Comparison of ENCODE assay signal across 8 cellular contexts in the genomic region with DNA sequence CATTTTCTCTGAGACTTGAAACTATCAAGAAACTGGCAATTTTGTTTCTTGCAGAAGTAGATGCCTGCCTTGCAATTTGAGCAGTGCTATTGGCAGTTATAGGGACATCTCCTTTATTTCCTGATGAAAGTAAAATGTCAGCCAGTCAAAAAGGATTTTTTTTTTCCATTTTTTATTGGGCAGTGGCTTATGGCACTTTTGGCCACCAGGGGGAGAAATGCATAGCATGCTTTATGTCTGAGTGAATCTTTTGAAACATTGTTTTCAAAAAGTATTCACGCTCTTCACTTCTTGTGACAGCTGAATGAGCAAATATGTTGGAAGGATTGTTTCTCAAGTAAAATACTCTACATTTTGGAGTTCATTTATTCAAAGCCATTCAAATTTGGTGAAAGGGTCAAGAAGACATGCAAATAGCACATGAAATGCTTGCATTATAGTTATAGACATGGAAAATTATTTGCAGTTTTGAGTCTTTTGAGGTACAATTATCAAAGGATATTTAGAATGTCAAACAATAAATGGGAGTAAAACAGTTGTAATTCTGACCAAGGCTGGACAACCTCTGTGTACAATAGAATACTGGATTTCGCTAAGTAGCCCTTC.
DNase-seq lines count a peak whose midpoint lies in the region; ATAC-seq and TF ChIP-seq lines count a peak whose summit lies in the region.

No MANE protein-coding gene starts in this region.

- H3K27me3 Mint-ChIP-seq in stimulated activated naive CD8-positive, alpha-beta T cell treated with anti-CD3 and anti-CD28 coated beads, Interleukin-15, amount 100 ng/mL, for 72 hours, result no peaks in the 10 kb centered on the region
- H3K27me3 Mint-ChIP-seq in progenitor cell of endocrine pancreas, result no peaks in the 10 kb centered on the region

- intact Hi-C loops in uterus (cut with DNase I; ENCODE audit: low total_unique reads), result no loop called here

- no peaks in the 10 kb centered on the region for H3K36me3 Mint-ChIP-seq in progenitor cell of endocrine pancreas (ENCODE audit: insufficient read depth)

- no peak for ATAC-seq in stimulated activated naive CD8-positive, alpha-beta T cell treated with anti-CD3 and anti-CD28 coated beads, Interleukin-15, Interleukin-2, amounts not matched to agents 100 U/mL and 50 U/mL, for 24 hours
- no peak for ATAC-seq in stimulated activated naive CD8-positive, alpha-beta T cell treated with anti-CD3 and anti-CD28 coated beads, Interleukin-15, amount 100 ng/mL, for 72 hours

- peak; percentile 85 for TF ChIP-seq CTCF in epithelial cell of proximal tubule (conservative IDR thresholded peaks at IDR 0.05; ENCODE audit: low read depth, low read length)
- peak; percentile 74 for TF ChIP-seq CTCF in progenitor cell of endocrine pancreas (IDR thresholded peaks at IDR 0.05; ENCODE audit: unreplicated experiment)
- peak in 1 of 4 experiments; percentile 8 for TF ChIP-seq CTCF in uterus (IDR thresholded peaks at IDR 0.05)

- H3K27me3 ChIP-seq in uterus, result no peaks in the 10 kb centered on the region

- H3K9me3 Mint-ChIP-seq in stimulated activated naive CD8-positive, alpha-beta T cell treated with anti-CD3 and anti-CD28 coated beads, Interleukin-15, amount 100 ng/mL, for 72 hours, result peaks cover 4 to 7% of the 10 kb centered on the region in 2 donors
- H3K9me3 Mint-ChIP-seq in progenitor cell of endocrine pancreas (ENCODE audit: low read depth), result peaks cover 7% of the 10 kb centered on the region

- H3K4me3 Mint-ChIP-seq in stimulated activated naive CD8-positive, alpha-beta T cell treated with anti-CD3 and anti-CD28 coated beads, Interleukin-15, amount 100 ng/mL, for 72 hours, result no peak overlapping the region
- H3K4me3 Mint-ChIP-seq in progenitor cell of endocrine pancreas (ENCODE audit: low read depth), result no peak overlapping the region

- no peak for TF ChIP-seq POLR2A in uterus (IDR thresholded peaks at IDR 0.05)

- no peak overlapping the region for H3K27ac Mint-ChIP-seq in stimulated activated naive CD8-positive, alpha-beta T cell treated with anti-CD3 and anti-CD28 coated beads, Interleukin-15, amount 100 ng/mL, for 72 hours
- no peak overlapping the region for H3K27ac Mint-ChIP-seq in progenitor cell of endocrine pancreas

- no peaks in the 10 kb centered on the region for H3K4me1 ChIP-seq in uterus

- no peaks in the 10 kb centered on the region for H3K4me1 Mint-ChIP-seq in stimulated activated naive CD8-positive, alpha-beta T cell treated with anti-CD3 and anti-CD28 coated beads, Interleukin-15, amount 100 ng/mL, for 72 hours
- no peaks in the 10 kb centered on the region for H3K4me1 Mint-ChIP-seq in progenitor cell of endocrine pancreas (ENCODE audit: low read depth)

- no peaks in the 10 kb centered on the region for H3K36me3 ChIP-seq in uterus

- H3K4me3 ChIP-seq in epithelial cell of proximal tubule (ENCODE audit: low read depth, low read length) (no peak overlapping the region), uterus (no peak overlapping the region)

- peak; percentile 3 for DNase-seq in stimulated activated naive CD8-positive, alpha-beta T cell treated with anti-CD3 and anti-CD28 coated beads, Interleukin-15, Interleukin-2, amounts not matched to agents 100 U/mL and 50 U/mL, for 24 hours
- no peak for DNase-seq in stimulated activated naive CD8-positive, alpha-beta T cell treated with anti-CD3 and anti-CD28 coated beads, Interleukin-15, amount 100 ng/mL, for 72 hours
- peak; percentile 39 for DNase-seq in NCI-H510A (lab: John Stamatoyannopoulos, UW)
- no peak for DNase-seq in epithelial cell of proximal tubule (ENCODE audit: low read depth)
- DNase-seq in progenitor cell of endocrine pancreas (ENCODE audit: low spot score, unreplicated experiment), result no peak
- DNase-seq in NOMO-1 treated with dmso at 0.1 percent for 144 hours (lab: John Stamatoyannopoulos, UW; ENCODE audit: unreplicated experiment), result no peak
- no peak for DNase-seq in uterus
- DNase-seq in NCI-H1930 (lab: John Stamatoyannopoulos, UW), result no peak

- H3K27ac ChIP-seq in uterus, result no peak overlapping the region

- no peaks in the 10 kb centered on the region for H3K9me3 ChIP-seq in uterus

Comparison
In these comparisons a context has a peak if more than half of its experiments do, and no peak if none do; other contexts are left out.
1. DNase-seq: peak in stimulated activated naive CD8-positive, alpha-beta T cell treated with anti-CD3 and anti-CD28 coated beads, Interleukin-15, Interleukin-2, amounts not matched to agents 100 U/mL and 50 U/mL, for 24 hours (single experiment) and NCI-H510A (single experiment); none in stimulated activated naive CD8-positive, alpha-beta T cell treated with anti-CD3 and anti-CD28 coated beads, Interleukin-15, amount 100 ng/mL, for 72 hours (0 of 2), epithelial cell of proximal tubule (single experiment), progenitor cell of endocrine pancreas (single experiment), NOMO-1 treated with dmso at 0.1 percent for 144 hours (single experiment), uterus (0 of 2) and NCI-H1930 (0 of 2).